Comparison of ENCODE assay signal across 1 cellular context in genomic region chr5:180201051-180201987, GRCh38.
TF ChIP-seq lines count a peak whose summit lies in the region.

No MANE protein-coding gene starts in this region.

TF ChIP-seq in HepG2, 621 proteins besides CTCF, POLR2A, EP300 and RAD21 (continued from another document):
- TF ChIP-seq ZNF770 (CRISPR knock-in tag; IDR thresholded peaks at IDR 0.05) (0 out of 2 replicates have a peak, but pooled peaks have one; percentile 15), ZBTB20 (CRISPR knock-in tag; IDR thresholded peaks at IDR 0.05; ENCODE audit: borderline replicate concordance, low read depth) (no peak), MXD3 (CRISPR knock-in tag; IDR thresholded peaks at IDR 0.05) (no peak)
